ENCODE assay signal across 20 cellular contexts in genomic region chr13:94701313-94702180, GRCh38. TPM values are rescaled to one million over a fixed set of nuclear protein-coding genes. Genes with fewer than 3 reads are reported as not detected.
A peak's percentile ranks its signal among the peaks of the same experiment; 100 is the strongest.
DNase-seq lines count a peak whose midpoint lies in the region; ATAC-seq and TF ChIP-seq lines count a peak whose summit lies in the region.
"Had no signal": no experiment of that assay in that cellular context is flagged by ENCODE, and none has a peak within 500 bp of the region (broad histone marks: within the 10 kb centered on the region; RNA-seq: fewer than 3 reads in every experiment).

No MANE protein-coding gene starts in this region.

- no peak overlapping the region for H3K4ac ChIP-seq in H9 (ENCODE audit: low read depth, low read length)

- no peaks in the 10 kb centered on the region for H3K9me3 ChIP-seq in H9 (ENCODE audit: control insufficient read depth, low read depth, low read length)
- H3K9me3 ChIP-seq: Caco-2, SJCRH30 had no signal

- H3K27me3 Mint-ChIP-seq in H9 (ENCODE audit: low read depth) (peaks cover 88% of the 10 kb centered on the region), type B pancreatic cell (peaks cover 96% of the 10 kb centered on the region)
- H3K27me3 Mint-ChIP-seq in central memory CD8-positive, alpha-beta T cell, result peaks cover 92% of the 10 kb centered on the region

- H2BK120ac ChIP-seq in H9 (ENCODE audit: low read depth, low read length, poor library complexity, severe bottlenecking), result no peak overlapping the region

- H3K79me1 ChIP-seq in H9 (ENCODE audit: insufficient read depth, low read depth, low read length, poor library complexity, severe bottlenecking), result no peaks in the 10 kb centered on the region

- no peak overlapping the region for H3K18ac ChIP-seq in H9 (ENCODE audit: insufficient read length, low read depth, low read length)

- peaks cover 20% of the 10 kb centered on the region for H3K23me2 ChIP-seq in H9 (ENCODE audit: insufficient read length, low read depth, low read length, poor library complexity, severe bottlenecking)

- peak; percentile 47 for DNase-seq in H9
- DNase-seq in central memory CD8-positive, alpha-beta T cell (ENCODE audit: low spot score in 2 of 2), result no peak
- peak; percentile 52 for DNase-seq in islet precursor cell
- no peak for DNase-seq in type B pancreatic cell (ENCODE audit: extremely low spot score, unreplicated experiment)
- no peak for DNase-seq in KBM-7
- no peak for DNase-seq in SW 1271 (lab: John Stamatoyannopoulos, UW)
- no peak for DNase-seq in activated CD8-positive, alpha-beta memory T cell treated with anti-CD3 and anti-CD28 coated beads, Interleukin-2, amount 50 U/mL, for 4 hours
- DNase-seq: AML-193, Caco-2, DMS153, HCEC 1CT, MV-4-11, NCI-H1417 treated with DMSO at 0.1 percent for 48 hours, NCI-H2029 treated with DMSO at 0.1 percent for 48 hours, NCI-H510A treated with DMSO at 0.1 percent for 48 hours, NCI-H82, PC-3, SJCRH30 had no signal

- peak overlapping the region; percentile 66 to 76 for H3K4me3 Mint-ChIP-seq in H9
- H3K4me3 Mint-ChIP-seq in central memory CD8-positive, alpha-beta T cell, result peak overlapping the region; percentile 9
- H3K4me3 Mint-ChIP-seq in type B pancreatic cell, result peak overlapping the region; percentile 1

- in situ Hi-C loops in KBM-7 (cut with MboI; ENCODE audit: low pct_unique_long_range_greater_than_20kb, low sequenced_read_pairs), result loop anchor here (25.0 kb wide), 1 partner anchor 436 kb away; no protein-coding TSS in a partner anchor

- no peak overlapping the region for H2BK12ac ChIP-seq in H9 (ENCODE audit: insufficient read length, low read depth, low read length)

- no peaks in the 10 kb centered on the region for H3K79me2 ChIP-seq in H9 (ENCODE audit: insufficient read depth, low read length)

- H4K5ac ChIP-seq in H9 (ENCODE audit: insufficient read length, low read depth, low read length), result no peak overlapping the region

- TF ChIP-seq CTCF in H9 (conservative IDR thresholded peaks at IDR 0.05) (no peak), type B pancreatic cell (conservative IDR thresholded peaks at IDR 0.05) (no peak)

- H3K4me1 Mint-ChIP-seq in H9 (peaks cover 47 to 49% of the 10 kb centered on the region in 2 experiments), type B pancreatic cell (ENCODE audit: unreplicated experiment) (peaks cover 12% of the 10 kb centered on the region)
- H3K4me1 Mint-ChIP-seq in central memory CD8-positive, alpha-beta T cell, result no peaks in the 10 kb centered on the region

- H3K9me3 Mint-ChIP-seq in H9, result peaks cover 0 to 8% of the 10 kb centered on the region in 2 experiments; a peak in 2 of 5 replicates
- peaks cover 6% of the 10 kb centered on the region for H3K9me3 Mint-ChIP-seq in central memory CD8-positive, alpha-beta T cell
- H3K9me3 Mint-ChIP-seq in type B pancreatic cell, result peaks cover 4% of the 10 kb centered on the region

- H2AK5ac ChIP-seq in H9 (ENCODE audit: insufficient read length, low read length), result no peak overlapping the region

- H3K36me3 Mint-ChIP-seq in H9 (ENCODE audit: insufficient read depth in 1 of 3, low read depth in 3 of 3) (no peaks in the 10 kb centered on the region; a peak in 2 of 7 replicates), type B pancreatic cell (no peaks in the 10 kb centered on the region)
- peaks cover 5% of the 10 kb centered on the region for H3K36me3 Mint-ChIP-seq in central memory CD8-positive, alpha-beta T cell (ENCODE audit: insufficient read depth)

- no peak overlapping the region for H3K27ac Mint-ChIP-seq in H9
- H3K27ac Mint-ChIP-seq in central memory CD8-positive, alpha-beta T cell (ENCODE audit: low read depth), result no peak overlapping the region
- no peak overlapping the region for H3K27ac Mint-ChIP-seq in type B pancreatic cell

- WGBS in H9 (ENCODE audit: extremely low coverage, insufficient read length, low lambda C conversion rate), result no CpG with 5 or more reads among the region's 42 CpGs

- H4K91ac ChIP-seq in H9 (ENCODE audit: insufficient read length, low read depth, low read length), result no peak overlapping the region

- H4K20me1 ChIP-seq in H9 (ENCODE audit: control insufficient read depth, insufficient read depth, insufficient read length), result no peaks in the 10 kb centered on the region

- peak overlapping the region; percentile 87 for H3K4me2 ChIP-seq in H9 (ENCODE audit: insufficient read depth, insufficient read length, low read length)

- no peak overlapping the region for H3K27ac ChIP-seq in H9 (ENCODE audit: insufficient read length, low read depth, low read length)
- H3K27ac ChIP-seq: HL-60, SJCRH30 had no signal

- H3K56ac ChIP-seq in H9 (ENCODE audit: insufficient read length, low read depth, low read length), result no peak overlapping the region

- H3K4me1 ChIP-seq in H9 (ENCODE audit: insufficient read depth, low read length), result no peaks in the 10 kb centered on the region
- H3K4me1 ChIP-seq: Caco-2, SJCRH30 had no signal

- H2BK5ac ChIP-seq in H9 (ENCODE audit: insufficient read length, low read length), result no peak overlapping the region

- H2BK20ac ChIP-seq in H9 (ENCODE audit: low read depth, low read length, poor library complexity, severe bottlenecking), result no peak overlapping the region

- H3K9ac ChIP-seq in H9 (ENCODE audit: extremely low read depth, insufficient read length, low read length), result no peak overlapping the region

- no peak overlapping the region for H2BK15ac ChIP-seq in H9 (ENCODE audit: low read depth, low read length)

- peaks cover 57% of the 10 kb centered on the region; the same call in 1 of the 2 replicates for H3K27me3 ChIP-seq in H9 (ENCODE audit: insufficient read depth, low read length)
- H3K27me3 ChIP-seq: SJCRH30 had no signal

- H2AFZ ChIP-seq in H9 (ENCODE audit: low read length), result no peak overlapping the region

- no peak overlapping the region for H3T11ph ChIP-seq in H9 (ENCODE audit: low read length)

- no peak overlapping the region for H4K8ac ChIP-seq in H9 (replicated peaks; ENCODE audit: insufficient read length, low read depth, low read length)

- no peak overlapping the region for H3K14ac ChIP-seq in H9 (ENCODE audit: insufficient read depth, low read length)

- H3K23ac ChIP-seq in H9 (ENCODE audit: insufficient read length, low read depth, low read length), result no peak overlapping the region

- no peak for ATAC-seq in central memory CD8-positive, alpha-beta T cell (replicated peaks; ENCODE audit: extremely low read depth, poor library complexity, severe bottlenecking)
- ATAC-seq: K562, PC-3 had no signal

RNA-seq across cellular contexts. Expression of gene SOX21, which starts 10.8 kb away (rescaled TPM):
- total RNA-seq in H9 (2021) (36.8 and 38.4 TPM in 2 replicates), type B pancreatic cell (ENCODE audit: low replicate concordance) (9.6 and 11.4 TPM in 2 replicates)
- total RNA-seq: SJCRH30 had no signal

Comparison
In these comparisons a context has a peak if more than half of its experiments do, and no peak if none do; other contexts are left out.
1. DNase-seq: peak in H9 (single experiment) and islet precursor cell (single experiment); none in central memory CD8-positive, alpha-beta T cell (0 of 2), type B pancreatic cell (single experiment), KBM-7 (single experiment), SW 1271 (0 of 2) and activated CD8-positive, alpha-beta memory T cell treated with anti-CD3 and anti-CD28 coated beads, Interleukin-2, amount 50 U/mL, for 4 hours (single experiment).
2. H3K4me3 Mint-ChIP-seq: peak in every context shown above with its lines; median percentile 71 in H9; 9 in central memory CD8-positive, alpha-beta T cell; 1 in type B pancreatic cell.